In the genomic region with DNA sequence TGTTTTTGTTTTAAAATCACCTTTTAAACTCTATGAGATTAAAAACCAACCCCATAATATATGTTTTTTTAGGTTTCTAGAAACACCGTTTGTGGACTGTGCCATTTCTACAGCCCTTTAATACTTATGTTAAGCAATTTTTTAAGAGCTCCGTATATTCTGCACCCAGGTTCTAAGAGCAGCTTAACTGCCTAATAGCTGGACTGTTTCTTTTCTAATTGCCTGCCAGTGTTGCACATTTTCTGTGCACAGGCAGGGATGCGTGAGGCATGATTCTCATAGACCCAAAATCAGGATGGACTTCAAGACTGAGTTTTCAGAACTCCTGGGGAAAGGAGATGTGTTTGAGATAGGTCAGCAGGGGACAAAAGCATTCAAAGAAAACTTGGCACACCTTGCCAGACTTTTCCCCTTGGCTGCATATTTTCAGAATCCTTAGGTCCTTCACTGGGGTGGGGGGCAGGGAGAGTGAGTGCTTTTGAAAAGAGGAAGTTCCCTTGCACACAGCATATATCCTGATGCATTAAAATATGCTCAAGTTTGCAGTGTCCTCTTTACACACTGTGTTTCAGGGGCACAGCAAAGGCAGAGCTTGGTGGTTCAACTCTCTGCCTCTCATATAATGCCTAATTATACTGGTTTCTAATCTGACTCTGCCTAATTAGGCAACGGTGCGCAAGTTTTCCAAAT, we compare ENCODE assay signal across 11 cellular contexts. TPM values are rescaled to one million over a fixed set of nuclear protein-coding genes. Genes with fewer than 3 reads are reported as not detected.
DNase-seq lines count a peak whose midpoint lies in the region; FAIRE-seq and TF ChIP-seq lines count a peak whose summit lies in the region.
"Had no signal": no experiment of that assay in that cellular context is flagged by ENCODE, and none has a peak within 500 bp of the region (broad histone marks: within the 10 kb centered on the region; RNA-seq: fewer than 3 reads in every experiment).

No MANE protein-coding gene starts in this region.

- H3K36me3 ChIP-seq in DOHH2 (ENCODE audit: control insufficient read depth, low read length) (no peaks in the 10 kb centered on the region), osteoblast (ENCODE audit: insufficient read depth, low read length) (no peaks in the 10 kb centered on the region)
- H3K36me3 ChIP-seq: neural progenitor cell had no signal

- H3K4me3 ChIP-seq in DOHH2 (ENCODE audit: low read length) (peak overlapping the region; percentile 43), osteoblast (ENCODE audit: insufficient read depth, low read length) (no peak overlapping the region)
- H3K4me3 ChIP-seq: neural progenitor cell had no signal

- DNase-seq in Kasumi-1 (lab: John Stamatoyannopoulos, UW) (peak; percentile 69 to 72), SKM-1 (lab: John Stamatoyannopoulos, UW; ENCODE audit: unreplicated experiment) (peak; percentile 1), osteoblast (ENCODE audit: insufficient read length, low spot score, missing footprints) (no peak), GM19239 (ENCODE audit: insufficient read length, low spot score) (no peak), glomerular visceral epithelial cell (ENCODE audit: extremely low spot score) (no peak), NCI-H2227 (lab: John Stamatoyannopoulos, UW; ENCODE audit: unreplicated experiment) (no peak), H4 (ENCODE audit: low spot score) (no peak)

- FAIRE-seq in GM19239 (lab: Jason Lieb, UNC), result no peak

- H3F3A ChIP-seq in DOHH2 (ENCODE audit: control insufficient read depth, insufficient read depth), result 0 out of 2 replicates have a peak, but pooled peaks cover 3% of the 10 kb centered on the region

- H3K4me2 ChIP-seq in DOHH2 (ENCODE audit: low read length), result peak overlapping the region; percentile 65
- H3K4me2 ChIP-seq in osteoblast (ENCODE audit: insufficient read depth, low read length), result no peak overlapping the region
- H3K4me2 ChIP-seq: neural progenitor cell had no signal

- H3K27ac ChIP-seq in DOHH2 (ENCODE audit: low read depth, low read length), result peak overlapping the region; percentile 58
- H3K27ac ChIP-seq in osteoblast (ENCODE audit: low read depth, low read length), result no peak overlapping the region
- H3K27ac ChIP-seq: neural progenitor cell had no signal

- TF ChIP-seq CTCF in DOHH2 (IDR thresholded peaks at IDR 0.05; ENCODE audit: low read depth, low read length, poor library complexity, severe bottlenecking) (no peak), osteoblast (IDR thresholded peaks at IDR 0.05; ENCODE audit: extremely low read depth, low read depth, low read length) (no peak)

- no peaks in the 10 kb centered on the region for H3K79me2 ChIP-seq in DOHH2 (ENCODE audit: control insufficient read depth, low read length)
- no peaks in the 10 kb centered on the region for H3K79me2 ChIP-seq in osteoblast (ENCODE audit: insufficient read depth, low read length)

- H2AFZ ChIP-seq in osteoblast (ENCODE audit: low read length), result peak overlapping the region; percentile 13
- H2AFZ ChIP-seq: neural progenitor cell had no signal

- H3K4me1 ChIP-seq in DOHH2 (ENCODE audit: control insufficient read depth, low read length), result peaks cover 27% of the 10 kb centered on the region
- H3K4me1 ChIP-seq in osteoblast (ENCODE audit: insufficient read depth, low read length), result peaks cover 9% of the 10 kb centered on the region
- H3K4me1 ChIP-seq: neural progenitor cell had no signal

- H4K20me1 ChIP-seq in DOHH2 (ENCODE audit: control insufficient read depth, insufficient read depth, low read depth, low read length) (no peaks in the 10 kb centered on the region), osteoblast (ENCODE audit: insufficient read depth, low read length) (no peaks in the 10 kb centered on the region)

- no peaks in the 10 kb centered on the region for H3K9me3 ChIP-seq in DOHH2 (ENCODE audit: control insufficient read depth, insufficient read depth, low read length)
- no peaks in the 10 kb centered on the region for H3K9me3 ChIP-seq in osteoblast (ENCODE audit: low read depth, low read length)
- H3K9me3 ChIP-seq: Caco-2 had no signal

- no peaks in the 10 kb centered on the region for H3K27me3 ChIP-seq in DOHH2 (ENCODE audit: control insufficient read depth, low read length)
- no peaks in the 10 kb centered on the region for H3K27me3 ChIP-seq in osteoblast (ENCODE audit: insufficient read depth, low read length)

- H3K9me2 ChIP-seq in DOHH2 (replicated peaks; ENCODE audit: control insufficient read depth, low read length), result no peaks in the 10 kb centered on the region

RNA-seq across cellular contexts. Expression of a gene that starts 27.9 kb away (rescaled TPM):
- total RNA-seq in osteoblast, result 1.1 and 1.8 TPM in 2 replicates
- total RNA-seq in H4 (2014; rRNA removed; shearing (Covaris generic)), result not detected in 2 replicates
- total RNA-seq: M059J had no signal

Comparison
In these comparisons a context has a peak if more than half of its experiments do, and no peak if none do; other contexts are left out.
1. DNase-seq: peak in Kasumi-1 (2 of 2) and SKM-1 (single experiment); none in osteoblast (single experiment), GM19239 (single experiment), glomerular visceral epithelial cell (single experiment), NCI-H2227 (single experiment) and H4 (single experiment).